In genomic region chr14:24130380-24130716, GRCh38 we compare ENCODE assay signal across 12 cellular contexts. TPM values are rescaled to one million over a fixed set of nuclear protein-coding genes. Genes with fewer than 3 reads are reported as not detected.
A peak's percentile ranks its signal among the peaks of the same experiment; 100 is the strongest.
DNase-seq lines count a peak whose midpoint lies in the region; ATAC-seq and TF ChIP-seq lines count a peak whose summit lies in the region.
"Had no signal": no experiment of that assay in that cellular context is flagged by ENCODE, and none has a peak within 500 bp of the region (broad histone marks: within the 10 kb centered on the region; RNA-seq: fewer than 3 reads in every experiment).

Gene FITM1 (plus strand): TSS chr14:24130659. CDS start chr14:24131564, 905 bp downstream.

- H3K27ac ChIP-seq in esophagus muscularis mucosa (replicated peaks in 1 of 4) (peak within 1 kb of the TSS in 3 of 4 donors; percentile 42 to 70 (median 42)), upper lobe of right lung (peak within 1 kb of the TSS; percentile 72)

- H3K4me1 Mint-ChIP-seq in natural killer cell treated with Interleukin-12 subunit alpha and Interleukin-12 subunit beta and Interleukin-15 and Interleukin-18, amount 100 ng/mL, for 72 hours (ENCODE audit: low read depth in 2 of 2) = peaks cover 3 to 4% of the 10 kb centered on the region in 2 donors
- peaks cover 4% of the 10 kb centered on the region in 2 donors for H3K4me1 Mint-ChIP-seq in natural killer cell

- H3K9me3 Mint-ChIP-seq in natural killer cell treated with Interleukin-12 subunit alpha and Interleukin-12 subunit beta and Interleukin-15 and Interleukin-18, amount 100 ng/mL, for 72 hours = no peaks in the 10 kb centered on the region
- no peaks in the 10 kb centered on the region for H3K9me3 Mint-ChIP-seq in natural killer cell
- H3K9me3 Mint-ChIP-seq: activated T-helper 2 cell treated with anti-CD3 and anti-CD28 coated beads, Interferon-gamma antibody, Interleukin-2, Interleukin-4, amounts not matched to agents 10 μg/mL and 5 μg/mL and 100 μg/mL, durations not matched to agents 14 hours and 24 hours and 36 hours had no signal

- no peaks in the 10 kb centered on the region for H3K27me3 Mint-ChIP-seq in natural killer cell treated with Interleukin-12 subunit alpha and Interleukin-12 subunit beta and Interleukin-15 and Interleukin-18, amount 100 ng/mL, for 72 hours
- H3K27me3 Mint-ChIP-seq in natural killer cell (ENCODE audit: low read depth in 2 of 2) = no peaks in the 10 kb centered on the region

- no peak for TF ChIP-seq CTCF in natural killer cell (IDR thresholded peaks at IDR 0.05)
- TF ChIP-seq CTCF in esophagus muscularis mucosa (IDR thresholded peaks at IDR 0.05) = no peak
- TF ChIP-seq CTCF in upper lobe of right lung (IDR thresholded peaks at IDR 0.05) = no peak

- no peaks in the 10 kb centered on the region for H3K27me3 ChIP-seq in esophagus muscularis mucosa
- no peaks in the 10 kb centered on the region for H3K27me3 ChIP-seq in upper lobe of right lung

- WGBS in esophagus muscularis mucosa = 89% methylated on average over 5 of the region's 5 CpGs

- TF ChIP-seq EP300 in esophagus muscularis mucosa (IDR thresholded peaks at IDR 0.05) = no peak

- H3K9me3 ChIP-seq in esophagus muscularis mucosa (no peaks in the 10 kb centered on the region), upper lobe of right lung (no peaks in the 10 kb centered on the region)

- H3K4me1 ChIP-seq in esophagus muscularis mucosa = peaks cover 12 to 24% (median 18%) of the 10 kb centered on the region in 4 donors
- H3K4me1 ChIP-seq in upper lobe of right lung = peaks cover 6% of the 10 kb centered on the region

- H3K4me3 ChIP-seq in esophagus muscularis mucosa (no peak within 1 kb of the TSS), upper lobe of right lung (no peak within 1 kb of the TSS)

- peak; percentile 22 for DNase-seq in natural killer cell treated with Interleukin-12 subunit alpha and Interleukin-12 subunit beta and Interleukin-15 and Interleukin-18, amount 100 ng/mL, for 72 hours (ENCODE audit: low spot score)
- DNase-seq in natural killer cell (no peak), esophagus muscularis mucosa (ENCODE audit: extremely low spot score) (no peak), myocyte (ENCODE audit: low read depth) (no peak), upper lobe of right lung (no peak), NAMALWA (ENCODE audit: low spot score) (no peak), retina (no peak), NCI-H1048 (lab: John Stamatoyannopoulos, UW) (no peak)
- DNase-seq: activated CD4-positive, alpha-beta T cell treated with anti-CD3 and anti-CD28 coated beads, Interleukin-2, amount 50 U/mL, for 1 hour; MM.1S had no signal

- no peak for ATAC-seq in natural killer cell treated with Interleukin-12 subunit alpha and Interleukin-12 subunit beta and Interleukin-15 and Interleukin-18, amount 100 ng/mL, for 72 hours
- ATAC-seq in natural killer cell (no peak), upper lobe of right lung (no peak)

- H3K36me3 ChIP-seq in esophagus muscularis mucosa = no peaks in the 10 kb centered on the region
- no peaks in the 10 kb centered on the region for H3K36me3 ChIP-seq in upper lobe of right lung

- no peak within 1 kb of the TSS for H3K27ac Mint-ChIP-seq in natural killer cell treated with Interleukin-12 subunit alpha and Interleukin-12 subunit beta and Interleukin-15 and Interleukin-18, amount 100 ng/mL, for 72 hours
- no peak within 1 kb of the TSS for H3K27ac Mint-ChIP-seq in natural killer cell
- H3K27ac Mint-ChIP-seq: activated T-helper 2 cell treated with anti-CD3 and anti-CD28 coated beads, Interferon-gamma antibody, Interleukin-2, Interleukin-4, amounts not matched to agents 10 μg/mL and 5 μg/mL and 100 μg/mL, durations not matched to agents 14 hours and 24 hours and 36 hours had no signal

- intact Hi-C loops in natural killer cell (cut with micrococcal nuclease) = loop anchor here (10.0 kb wide), 1 partner anchor 1206 kb away; the partner anchor contains the start of gene PRMT5
- intact Hi-C loops in esophagus muscularis mucosa (cut with DNase I) = no loop called here
- intact Hi-C loops in upper lobe of right lung (cut with DNase I) = no loop called here

- TF ChIP-seq POLR2A in esophagus muscularis mucosa (IDR thresholded peaks at IDR 0.05; ENCODE audit: low read depth) = no peak

- no peaks in the 10 kb centered on the region for H3K36me3 Mint-ChIP-seq in natural killer cell treated with Interleukin-12 subunit alpha and Interleukin-12 subunit beta and Interleukin-15 and Interleukin-18, amount 100 ng/mL, for 72 hours
- H3K36me3 Mint-ChIP-seq in natural killer cell = no peaks in the 10 kb centered on the region

- no peak within 1 kb of the TSS for H3K4me3 Mint-ChIP-seq in natural killer cell treated with Interleukin-12 subunit alpha and Interleukin-12 subunit beta and Interleukin-15 and Interleukin-18, amount 100 ng/mL, for 72 hours
- no peak within 1 kb of the TSS for H3K4me3 Mint-ChIP-seq in natural killer cell

RNA-seq across cellular contexts. Expression of gene FITM1, which starts in this region (rescaled TPM):
- 1 to 10 TPM in 1 of 2 donors, under 1 TPM in 1; 0.67 to 1.8 TPM for total RNA-seq in natural killer cell treated with Interleukin-12 subunit alpha and Interleukin-12 subunit beta and Interleukin-15 and Interleukin-18, amount 100 ng/mL, for 72 hours
- total RNA-seq in natural killer cell = 1 to 10 TPM in 2 of 3 donors, under 1 TPM in 1; 0.80 to 2.8 (median 2.3) TPM
- under 1 TPM in 3 of 4 donors, not detected in 1; 0.34 to 0.83 (median 0.52) TPM for total RNA-seq in esophagus muscularis mucosa
- total RNA-seq in myocyte = 144 and 180 TPM in 2 replicates
- polyA plus RNA-seq in myocyte (2012) = 14.7 TPM
- 1.1 TPM for total RNA-seq in upper lobe of right lung
- total RNA-seq: H4 had no signal

Comparison
In these comparisons a context has a peak if more than half of its experiments do, and no peak if none do; other contexts are left out.
1. RNA of gene FITM1 (total RNA-seq): 144 to 180 TPM in myocyte; 0.80 to 2.8 TPM in natural killer cell, 0.67 to 1.8 TPM in natural killer cell treated with Interleukin-12 subunit alpha and Interleukin-12 subunit beta and Interleukin-15 and Interleukin-18, amount 100 ng/mL, for 72 hours, 1.1 TPM in upper lobe of right lung (single experiment) and 0.34 to 0.83 TPM in esophagus muscularis mucosa; every median in the first group is over 10 times any median in the second.